15 cellular contexts compared by ENCODE assay signal in the genomic region with DNA sequence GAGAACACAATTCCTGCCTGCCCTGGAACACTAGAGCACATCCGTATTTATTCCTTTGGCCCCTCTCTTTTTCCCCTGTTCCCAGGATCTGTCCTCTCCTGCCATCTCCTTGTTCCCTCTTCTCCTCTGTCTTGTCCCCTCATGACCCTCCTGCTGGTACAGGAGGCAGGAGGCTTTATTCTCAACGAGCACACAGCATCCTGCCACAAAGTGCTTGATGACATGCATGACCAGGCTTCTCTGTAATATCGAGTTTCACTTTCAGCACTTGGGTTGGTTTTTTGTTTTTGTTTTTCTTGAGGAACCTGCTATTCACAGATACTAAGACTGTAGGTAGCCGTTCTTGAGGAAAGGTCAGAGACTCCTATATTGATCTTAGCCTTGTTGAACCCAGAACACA. TPM values are rescaled to one million over a fixed set of nuclear protein-coding genes. Genes with fewer than 3 reads are reported as not detected.
A peak's percentile ranks its signal among the peaks of the same experiment; 100 is the strongest.
DNase-seq lines count a peak whose midpoint lies in the region; ATAC-seq and TF ChIP-seq lines count a peak whose summit lies in the region.
"Had no signal": no experiment of that assay in that cellular context is flagged by ENCODE, and none has a peak within 500 bp of the region (broad histone marks: within the 10 kb centered on the region; RNA-seq: fewer than 3 reads in every experiment).

No MANE protein-coding gene starts in this region.

- H3K9me3 ChIP-seq in heart left ventricle = no peaks in the 10 kb centered on the region
- H3K9me3 ChIP-seq: A549, breast epithelium had no signal

- POLR2A ChIA-PET in WTC11 (lab: Charles Lee) = no interaction called here

- no peak overlapping the region for H3K4me3 ChIP-seq in heart left ventricle
- H3K4me3 ChIP-seq: A549 had no signal

- H3K36me3 ChIP-seq in heart left ventricle = no peaks in the 10 kb centered on the region
- H3K36me3 ChIP-seq: breast epithelium had no signal

- peaks cover 3% of the 10 kb centered on the region; the same call in 1 of the 2 replicates for H3K9me3 Mint-ChIP-seq in WTC11
- H3K9me3 Mint-ChIP-seq: IgD-negative memory B cell had no signal

- H3K27me3 Mint-ChIP-seq in WTC11 (ENCODE audit: low read depth) = peaks cover 2% of the 10 kb centered on the region; the same call in 1 of the 2 replicates

- DNase-seq in NCI-H2107 treated with DMSO at 0.1 percent for 48 hours (lab: John Stamatoyannopoulos, UW; ENCODE audit: unreplicated experiment) (peak; percentile 11), NCI-H2107 (lab: John Stamatoyannopoulos, UW) (no peak), WTC11 (ENCODE audit: low spot score) (no peak), renal cortical epithelial cell (ENCODE audit: low read depth) (peak; percentile 2), heart left ventricle (no peak), iPS-NIHi7 (ENCODE audit: extremely low spot score) (no peak), T1000 (lab: John Stamatoyannopoulos, UW) (no peak)
- DNase-seq: activated T-cell treated with anti-CD3 and anti-CD28 coated beads, Interleukin-2, amount 50 U/mL, for 1 hour; DND-41; NCI-H1930; substantia nigra had no signal

- peaks cover 0 to 21% (median 0%) of the 10 kb centered on the region in 9 donors for H3K27me3 ChIP-seq in heart left ventricle

- no peak overlapping the region for H3K27ac Mint-ChIP-seq in WTC11
- H3K27ac Mint-ChIP-seq: IgD-negative memory B cell had no signal

- ATAC-seq in HG02798 (IDR thresholded peaks at IDR 0.05; ENCODE audit: poor library complexity, unreplicated experiment) = peak; percentile 53
- ATAC-seq in WTC11 = no peak
- ATAC-seq in heart left ventricle = no peak

- TF ChIP-seq CTCF in WTC11 (IDR thresholded peaks at IDR 0.05) (no peak), heart left ventricle (IDR thresholded peaks at IDR 0.05) (no peak)

- H3K36me3 Mint-ChIP-seq in WTC11 = peaks cover 3% of the 10 kb centered on the region
- H3K36me3 Mint-ChIP-seq: IgD-negative memory B cell had no signal

- H3K27ac ChIP-seq in heart left ventricle = no peak overlapping the region
- H3K27ac ChIP-seq: breast epithelium had no signal

- TF ChIP-seq POLR2A in heart left ventricle (IDR thresholded peaks at IDR 0.05) = no peak

- CTCF ChIA-PET in WTC11 (lab: Charles Lee) = no interaction called here

- H3K4me1 ChIP-seq in heart left ventricle = peaks cover 0 to 9% (median 0%) of the 10 kb centered on the region in 12 donors
- H3K4me1 ChIP-seq: A549, breast epithelium had no signal

- WGBS in heart left ventricle, 4 donors = 54 to 67% (median 61%) methylated on average over 4 of the region's 4 CpGs

- intact Hi-C loops in heart left ventricle (cut with DNase I) = loop anchor here in 9 of 10 donors (2.0 to 10.0 kb wide), 9 partner anchors 47 to 559 kb away; a partner anchor contains a TSS

- peaks cover 11% of the 10 kb centered on the region for H3K4me1 Mint-ChIP-seq in WTC11

- peak overlapping the region; percentile 33; the same call in 1 of the 2 replicates for H3K4me3 Mint-ChIP-seq in WTC11

TF ChIP-seq in WTC11, 78 proteins besides CTCF, POLR2A, EP300 and RAD21:
- TF ChIP-seq, protein P1, sequence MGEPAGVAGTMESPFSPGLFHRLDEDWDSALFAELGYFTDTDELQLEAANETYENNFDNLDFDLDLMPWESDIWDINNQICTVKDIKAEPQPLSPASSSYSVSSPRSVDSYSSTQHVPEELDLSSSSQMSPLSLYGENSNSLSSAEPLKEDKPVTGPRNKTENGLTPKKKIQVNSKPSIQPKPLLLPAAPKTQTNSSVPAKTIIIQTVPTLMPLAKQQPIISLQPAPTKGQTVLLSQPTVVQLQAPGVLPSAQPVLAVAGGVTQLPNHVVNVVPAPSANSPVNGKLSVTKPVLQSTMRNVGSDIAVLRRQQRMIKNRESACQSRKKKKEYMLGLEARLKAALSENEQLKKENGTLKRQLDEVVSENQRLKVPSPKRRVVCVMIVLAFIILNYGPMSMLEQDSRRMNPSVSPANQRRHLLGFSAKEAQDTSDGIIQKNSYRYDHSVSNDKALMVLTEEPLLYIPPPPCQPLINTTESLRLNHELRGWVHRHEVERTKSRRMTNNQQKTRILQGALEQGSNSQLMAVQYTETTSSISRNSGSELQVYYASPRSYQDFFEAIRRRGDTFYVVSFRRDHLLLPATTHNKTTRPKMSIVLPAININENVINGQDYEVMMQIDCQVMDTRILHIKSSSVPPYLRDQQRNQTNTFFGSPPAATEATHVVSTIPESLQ (CRISPR knock-in tag; IDR thresholded peaks at IDR 0.05) = no peak

RNA-seq across cellular contexts. Expression of a gene that starts 35.3 kb away (rescaled TPM):
- 13.1 to 14.0 TPM (median 13.7 TPM) in 3 replicates for total RNA-seq in WTC11 (2021)
- 0.69 and 0.89 TPM in 2 replicates for total RNA-seq in renal cortical epithelial cell
- 10 to 100 TPM in 6 of 9 donors, 1 to 10 TPM in 3; 6.0 to 60.5 (median 18.0) TPM for total RNA-seq in heart left ventricle
- 10 to 100 TPM in 1 of 2 donors, 1 to 10 TPM in 1; 1.5 to 41.6 TPM for polyA plus RNA-seq in heart left ventricle
- polyA plus RNA-seq: IgD-negative memory B cell had no signal

Comparison
In these comparisons a context has a peak if more than half of its experiments do, and no peak if none do; other contexts are left out.
1. DNase-seq: peak in NCI-H2107 treated with DMSO at 0.1 percent for 48 hours (single experiment) and renal cortical epithelial cell (single experiment); none in NCI-H2107 (single experiment), WTC11 (single experiment), heart left ventricle (0 of 5), iPS-NIHi7 (single experiment) and T1000 (single experiment).